ENCODE assay signal across 18 cellular contexts in the genomic region with DNA sequence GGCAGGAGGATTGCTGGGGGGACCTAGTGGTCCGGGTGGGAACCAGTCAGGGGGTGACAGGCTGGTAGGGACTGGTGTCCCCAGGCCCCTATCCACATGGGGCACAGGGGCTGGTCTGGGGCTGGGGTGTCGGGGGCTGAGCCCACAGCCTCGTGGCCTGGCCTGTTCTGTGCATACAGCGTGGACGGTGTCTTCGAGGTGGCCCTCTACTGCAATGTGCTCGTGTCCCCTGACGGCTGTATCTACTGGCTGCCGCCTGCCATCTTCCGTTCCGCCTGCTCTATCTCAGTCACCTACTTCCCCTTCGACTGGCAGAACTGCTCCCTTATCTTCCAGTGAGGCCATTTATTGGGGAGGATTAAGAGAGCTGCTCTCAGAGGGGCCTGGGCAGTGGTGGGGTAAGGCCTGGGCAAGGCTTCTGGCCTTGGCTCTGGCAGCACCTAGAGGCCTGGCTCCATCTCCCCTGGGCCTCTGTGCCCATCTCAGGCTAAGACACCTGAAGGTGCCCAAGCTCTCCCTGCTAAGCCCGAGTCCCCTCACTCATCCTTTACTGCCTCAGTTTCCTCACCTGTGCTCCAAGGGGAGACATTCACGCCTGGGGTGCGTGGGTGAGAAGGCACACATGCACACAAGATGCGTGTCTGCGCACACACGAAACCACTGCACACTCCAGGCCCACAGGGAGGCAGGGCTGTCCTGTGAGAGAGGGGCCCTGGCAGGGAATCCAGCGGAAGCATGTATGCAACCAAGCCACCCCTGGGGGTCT. TPM values are rescaled to one million over a fixed set of nuclear protein-coding genes. Genes with fewer than 3 reads are reported as not detected.
A peak's percentile ranks its signal among the peaks of the same experiment; 100 is the strongest.
DNase-seq lines count a peak whose midpoint lies in the region; ATAC-seq, FAIRE-seq and TF ChIP-seq lines count a peak whose summit lies in the region.
"Had no signal": no experiment of that assay in that cellular context is flagged by ENCODE, and none has a peak within 500 bp of the region (broad histone marks: within the 10 kb centered on the region; RNA-seq: fewer than 3 reads in every experiment).

No MANE protein-coding gene starts in this region.

- H3K4me2 ChIP-seq in PC-3 (ENCODE audit: low read length) (no peak overlapping the region), hepatocyte (no peak overlapping the region)

- no peak overlapping the region for H3K9ac ChIP-seq in PC-3 (ENCODE audit: low read length)
- no peak overlapping the region for H3K9ac ChIP-seq in endodermal cell (ENCODE audit: extremely low read depth, low read length, poor library complexity, severe bottlenecking)

- H3K79me2 ChIP-seq in PC-3 (ENCODE audit: low read length) = no peaks in the 10 kb centered on the region
- peaks cover 1% of the 10 kb centered on the region for H3K79me2 ChIP-seq in hepatocyte

- H3K9me2 ChIP-seq in PC-3 (replicated peaks; ENCODE audit: low read length) (no peaks in the 10 kb centered on the region), hepatocyte (replicated peaks; ENCODE audit: insufficient read depth) (no peaks in the 10 kb centered on the region)

- H2AFZ ChIP-seq in PC-3 (ENCODE audit: low read length) (no peak overlapping the region), hepatocyte (no peak overlapping the region)

- no peak for TF ChIP-seq CTCF in PC-3 (conservative IDR thresholded peaks at IDR 0.05; ENCODE audit: low read depth, low read length)
- TF ChIP-seq CTCF in hepatocyte (IDR thresholded peaks at IDR 0.05; ENCODE audit: poor library complexity) = no peak
- no peak for TF ChIP-seq CTCF in endodermal cell (conservative IDR thresholded peaks at IDR 0.05)

- H3K27ac Mint-ChIP-seq in endodermal cell = no peak overlapping the region
- H3K27ac Mint-ChIP-seq: activated naive CD4-positive, alpha-beta T cell treated with anti-CD3 and anti-CD28 coated beads, Interleukin-2, amount 50 U/mL, for 24 hours had no signal

- no peaks in the 10 kb centered on the region for H3K36me3 ChIP-seq in PC-3 (ENCODE audit: low read depth, low read length)
- H3K36me3 ChIP-seq in hepatocyte (replicated peaks; ENCODE audit: insufficient read depth, low read depth) = no peaks in the 10 kb centered on the region
- H3K36me3 ChIP-seq in endodermal cell (ENCODE audit: control insufficient read depth, insufficient read depth, low read length) = no peaks in the 10 kb centered on the region
- H3K36me3 ChIP-seq: neutrophil, right lobe of liver had no signal

- no peak overlapping the region for H3K4me3 ChIP-seq in PC-3 (ENCODE audit: low read length)
- no peak overlapping the region for H3K4me3 ChIP-seq in hepatocyte
- peak overlapping the region; percentile 3 for H3K4me3 ChIP-seq in skeletal muscle cell (ENCODE audit: low read depth, low read length)
- H3K4me3 ChIP-seq in endodermal cell (ENCODE audit: low read length) = no peak overlapping the region
- H3K4me3 ChIP-seq: right lobe of liver, SJSA1 had no signal

- H3K27me3 ChIP-seq in PC-3 (ENCODE audit: low read length) = no peaks in the 10 kb centered on the region
- no peaks in the 10 kb centered on the region for H3K27me3 ChIP-seq in hepatocyte
- no peaks in the 10 kb centered on the region for H3K27me3 ChIP-seq in endodermal cell (ENCODE audit: control insufficient read depth, insufficient read depth, low read length, poor library complexity, severe bottlenecking)
- H3K27me3 ChIP-seq: right lobe of liver, SJSA1 had no signal

- no peak overlapping the region for H3K4me3 Mint-ChIP-seq in endodermal cell
- H3K4me3 Mint-ChIP-seq: activated naive CD4-positive, alpha-beta T cell treated with anti-CD3 and anti-CD28 coated beads, Interleukin-2, amount 50 U/mL, for 24 hours had no signal

- intact Hi-C loops in PC-3 (cut with micrococcal nuclease) = no loop called here

- peaks cover 2% of the 10 kb centered on the region for H3K36me3 Mint-ChIP-seq in endodermal cell (ENCODE audit: low read depth)

- CTCF ChIA-PET in PC-3 (lab: Charles Lee) = no interaction called here

- H4K20me1 ChIP-seq in PC-3 (ENCODE audit: low read length) = no peaks in the 10 kb centered on the region
- H4K20me1 ChIP-seq in hepatocyte (ENCODE audit: insufficient read depth, poor library complexity, severe bottlenecking) = no peaks in the 10 kb centered on the region

- peaks cover 6% of the 10 kb centered on the region for H3K4me1 Mint-ChIP-seq in endodermal cell

- ATAC-seq in PC-3 (peak; percentile 14; the same call in 1 of the 2 replicates), GM21723 (IDR thresholded peaks at IDR 0.05; ENCODE audit: unreplicated experiment) (no peak)

- peaks cover 2% of the 10 kb centered on the region for H3K27me3 Mint-ChIP-seq in endodermal cell (ENCODE audit: insufficient read depth)

- H3K27ac ChIP-seq in PC-3 (ENCODE audit: low read length) (no peak overlapping the region), hepatocyte (no peak overlapping the region), endodermal cell (ENCODE audit: low read depth, low read length) (no peak overlapping the region)
- H3K27ac ChIP-seq: C4-2B, neutrophil, right lobe of liver, SJSA1 had no signal

- DNase-seq in GM12891 (ENCODE audit: insufficient read length, low spot score) (no peak), PC-3 (no peak), hepatocyte (ENCODE audit: low spot score) (peak; percentile 11), skeletal muscle cell (ENCODE audit: low read depth) (no peak), endodermal cell (no peak)
- no peak for DNase-seq in activated CD8-positive, alpha-beta memory T cell treated with anti-CD3 and anti-CD28 coated beads for 24 hours
- DNase-seq: effector CD8-positive, alpha-beta T cell; NCI-H1417; NCI-H446; stimulated activated naive CD4-positive, alpha-beta T cell had no signal

- TF ChIP-seq POLR2A in GM12891 (IDR thresholded peaks at IDR 0.05; ENCODE audit: low read depth, low read length) = no peak

- FAIRE-seq in GM12891 (lab: Jason Lieb, UNC) = no peak
- FAIRE-seq: TTC549 had no signal

- no peaks in the 10 kb centered on the region for H3K4me1 ChIP-seq in PC-3 (ENCODE audit: insufficient read depth, low read length)
- H3K4me1 ChIP-seq in hepatocyte (ENCODE audit: insufficient read depth) = no peaks in the 10 kb centered on the region
- no peaks in the 10 kb centered on the region for H3K4me1 ChIP-seq in endodermal cell (ENCODE audit: control insufficient read depth, insufficient read depth, low read length)
- H3K4me1 ChIP-seq: right lobe of liver, SJSA1 had no signal

- H3K9me3 Mint-ChIP-seq in endodermal cell = peaks cover 2% of the 10 kb centered on the region
- H3K9me3 Mint-ChIP-seq: activated naive CD4-positive, alpha-beta T cell treated with anti-CD3 and anti-CD28 coated beads, Interleukin-2, amount 50 U/mL, for 24 hours had no signal

- POLR2A ChIA-PET in PC-3 (lab: Charles Lee; ENCODE audit: unreplicated experiment) = no interaction called here

- WGBS in hepatocyte (ENCODE audit: low lambda C conversion rate, missing lambda C conversion rate) = 76% methylated on average over 15 of the region's 19 CpGs
- 95 to 98% methylated on average over 17 to 19 of the region's 19 CpGs for WGBS in endodermal cell (ENCODE audit: insufficient coverage in 1 of 2, insufficient read length in 1 of 2), 2 experiments

- no peaks in the 10 kb centered on the region for H3F3A ChIP-seq in PC-3 (ENCODE audit: low read length, unreplicated experiment)

- H3K9me3 ChIP-seq in PC-3 (ENCODE audit: low read length) (no peaks in the 10 kb centered on the region), hepatocyte (ENCODE audit: low read depth) (no peaks in the 10 kb centered on the region), endodermal cell (ENCODE audit: control insufficient read depth, low read length) (peaks cover 2% of the 10 kb centered on the region)
- H3K9me3 ChIP-seq: neutrophil, right lobe of liver had no signal

- BruUV-seq in PC-3 (replicated peaks; lab: Mats Ljungman, UMichigan) = no TSS peak

TF ChIP-seq in GM12891, 5 proteins besides CTCF, POLR2A, EP300 and RAD21:
- TF ChIP-seq PAX5 (IDR thresholded peaks at IDR 0.05; ENCODE audit: insufficient read depth, low read length, severe bottlenecking) (no peak), POLR2AphosphoS5 (IDR thresholded peaks at IDR 0.05; ENCODE audit: low read depth, low read length) (peak; percentile 28; the same call in 1 of the 2 replicates), TAF1 (IDR thresholded peaks at IDR 0.05; ENCODE audit: low read depth, low read length) (no peak), SPI1 (IDR thresholded peaks at IDR 0.05; ENCODE audit: low read depth, low read length) (no peak), POU2F2 (IDR thresholded peaks at IDR 0.05; ENCODE audit: low read depth, low read length) (no peak)

RNA-seq across cellular contexts. Expression of a gene that starts 1.9 kb away (rescaled TPM):
- polyA plus RNA-seq in GM12891 (2012; ENCODE audit: low read depth, missing spikeins) = not detected
- total RNA-seq in PC-3 (2014; rRNA removed) (not detected in 2 replicates), hepatocyte (not detected in 2 replicates), endodermal cell (not detected)
- polyA plus RNA-seq in hepatocyte = not detected in 2 replicates
- 0.39 TPM for polyA plus RNA-seq in endodermal cell (2013, experiment 1 of 2)
- 0.33 TPM for polyA plus RNA-seq in endodermal cell (2013, experiment 2 of 2)
- total RNA-seq: lower leg skin, right lobe of liver, SJSA1 had no signal

RNA-seq across cellular contexts. Expression of a gene that starts 9.0 kb away (rescaled TPM):
- polyA plus RNA-seq in GM12891 (2012; ENCODE audit: low read depth, missing spikeins) = 1.5 TPM
- total RNA-seq in PC-3 (2014; rRNA removed) (5.9 and 6.3 TPM in 2 replicates), hepatocyte (8.7 and 9.1 TPM in 2 replicates), endodermal cell (1 to 10 TPM; 6.5 to 6.7 TPM)
- 6.2 TPM in 2 replicates for polyA plus RNA-seq in hepatocyte
- polyA plus RNA-seq in endodermal cell (2013, experiment 1 of 2) = 9.6 TPM
- 9.6 TPM for polyA plus RNA-seq in endodermal cell (2013, experiment 2 of 2)

RNA-seq across cellular contexts. Expression of a gene that starts 9.1 kb away (rescaled TPM):
- 70.1 TPM for polyA plus RNA-seq in GM12891 (2012; ENCODE audit: low read depth, missing spikeins)
- 53.9 and 55.1 TPM in 2 replicates for total RNA-seq in PC-3 (2014; rRNA removed)
- total RNA-seq in hepatocyte = 76.9 and 97.3 TPM in 2 replicates
- 122 and 124 TPM in 2 replicates for polyA plus RNA-seq in hepatocyte
- 100 to 1,000 TPM; 105 to 116 TPM for total RNA-seq in endodermal cell
- polyA plus RNA-seq in endodermal cell (2013, experiment 1 of 2) = 85.7 TPM
- 95.3 TPM for polyA plus RNA-seq in endodermal cell (2013, experiment 2 of 2)

RNA-seq across cellular contexts. Expression of a gene that starts 15.4 kb away (rescaled TPM):
- not detected for polyA plus RNA-seq in GM12891 (2012; ENCODE audit: low read depth, missing spikeins)
- total RNA-seq in PC-3 (2014; rRNA removed) = not detected in 2 replicates
- not detected in 2 replicates for total RNA-seq in hepatocyte
- polyA plus RNA-seq in hepatocyte = not detected in 2 replicates
- total RNA-seq in endodermal cell = under 1 TPM in 1 of 2 donors, not detected in 1; 0.11 TPM
- polyA plus RNA-seq in endodermal cell (2013, experiment 1 of 2) = 1.2 TPM
- 0.70 TPM for polyA plus RNA-seq in endodermal cell (2013, experiment 2 of 2)
- total RNA-seq: lower leg skin, right lobe of liver, SJSA1 had no signal

RNA-seq across cellular contexts. Expression of a gene that starts 21.2 kb away (rescaled TPM):
- not detected for polyA plus RNA-seq in GM12891 (2012; ENCODE audit: low read depth, missing spikeins)
- not detected in 2 replicates for total RNA-seq in PC-3 (2014; rRNA removed)
- total RNA-seq in hepatocyte = not detected in 2 replicates
- not detected in 2 replicates for polyA plus RNA-seq in hepatocyte
- total RNA-seq in endodermal cell = not detected
- 8.4 TPM for polyA plus RNA-seq in endodermal cell (2013, experiment 1 of 2)
- 3.4 TPM for polyA plus RNA-seq in endodermal cell (2013, experiment 2 of 2)
- total RNA-seq: lower leg skin, SJSA1 had no signal
